In genomic region chr16:58264961-58265479, GRCh38 we compare ENCODE assay signal across 10 cellular contexts. TPM values are rescaled to one million over a fixed set of nuclear protein-coding genes. Genes with fewer than 3 reads are reported as not detected.
A peak's percentile ranks its signal among the peaks of the same experiment; 100 is the strongest.
DNase-seq lines count a peak whose midpoint lies in the region; ATAC-seq and TF ChIP-seq lines count a peak whose summit lies in the region.
"Had no signal": no experiment of that assay in that cellular context is flagged by ENCODE, and none has a peak within 500 bp of the region (broad histone marks: within the 10 kb centered on the region; RNA-seq: fewer than 3 reads in every experiment).

No MANE protein-coding gene starts in this region.

- POLR2A ChIA-PET in A673 (lab: Charles Lee; ENCODE audit: low non-redundant PET), result no interaction called here

- BruUV-seq in A673 (replicated peaks; lab: Mats Ljungman, UMichigan), result no TSS peak

- H3K4me3 ChIP-seq in A673 (ENCODE audit: low read depth, low read length, poor library complexity, severe bottlenecking), result no peak overlapping the region

- ATAC-seq in GM18868 (IDR thresholded peaks at IDR 0.05; ENCODE audit: unreplicated experiment) (peak; percentile 82), HG03460 (IDR thresholded peaks at IDR 0.05; ENCODE audit: unreplicated experiment) (no peak), HG03025 (IDR thresholded peaks at IDR 0.05; ENCODE audit: low FRiP score, unreplicated experiment) (no peak)

- peak; percentile 23 for DNase-seq in A673 (ENCODE audit: low spot score)
- DNase-seq in T1000 (lab: John Stamatoyannopoulos, UW), result peak; percentile 30
- peak; percentile 62 for DNase-seq in glomerular visceral epithelial cell (ENCODE audit: extremely low spot score)
- DNase-seq in retina, result no peak
- DNase-seq in Ammon's horn (ENCODE audit: low spot score), result no peak
- DNase-seq: left cardiac atrium had no signal

- H3K36me3 ChIP-seq in A673 (ENCODE audit: insufficient read depth, low read length, poor library complexity, severe bottlenecking), result no peaks in the 10 kb centered on the region

- no peaks in the 10 kb centered on the region for H3K9me3 ChIP-seq in A673 (ENCODE audit: low read depth, low read length, poor library complexity, severe bottlenecking)

- no peaks in the 10 kb centered on the region for H3K4me1 ChIP-seq in A673 (ENCODE audit: insufficient read depth, low read length, poor library complexity, severe bottlenecking)

- no peaks in the 10 kb centered on the region for H3K27me3 ChIP-seq in A673 (replicated peaks; ENCODE audit: insufficient read depth, low read depth, low read length, poor library complexity)

- no peak for TF ChIP-seq CTCF in A673 (conservative IDR thresholded peaks at IDR 0.05; ENCODE audit: low read depth, low read length)

- intact Hi-C loops in A673 (cut with micrococcal nuclease; ENCODE audit: unreplicated experiment), result no loop called here

- H3K27ac ChIP-seq in A673 (ENCODE audit: low read depth, low read length, poor library complexity, severe bottlenecking), result no peak overlapping the region

- CTCF ChIA-PET in A673 (lab: Charles Lee), result no interaction called here

RNA-seq across cellular contexts. Expression of gene PRSS54, which starts 29.8 kb away (rescaled TPM):
- total RNA-seq in A673 (2021), result not detected in 2 replicates
- total RNA-seq: activated CD8-positive, alpha-beta memory T cell treated with anti-CD3 and anti-CD28 coated beads for 36 hours; left cardiac atrium had no signal

Comparison
In these comparisons a context has a peak if more than half of its experiments do, and no peak if none do; other contexts are left out.
1. DNase-seq: peak in A673 (single experiment), T1000 (single experiment) and glomerular visceral epithelial cell (single experiment); none in retina (single experiment) and Ammon's horn (single experiment).